In genomic region chr19:49157445-49158224, GRCh38 we compare ENCODE assay signal across 8 cellular contexts. TPM values are rescaled to one million over a fixed set of nuclear protein-coding genes. Genes with fewer than 3 reads are reported as not detected.
DNase-seq lines count a peak whose midpoint lies in the region; ATAC-seq and TF ChIP-seq lines count a peak whose summit lies in the region.

TSS of gene TRPM4 (plus strand) at chr19:49157792. CDS start at chr19:49157867, 75 bp downstream.

- no peaks in the 10 kb centered on the region for H4K20me1 ChIP-seq in PC-3 (ENCODE audit: low read length)
- no peaks in the 10 kb centered on the region for H4K20me1 ChIP-seq in Karpas-422 (ENCODE audit: insufficient read depth, low read depth, low read length)

- ATAC-seq in PC-3, result peak; percentile 97
- peak; percentile 51 for ATAC-seq in activated naive CD8-positive, alpha-beta T cell treated with anti-CD3 and anti-CD28 coated beads, Interleukin-2, amount 50 U/mL, for 24 hours

- peak within 1 kb of the TSS; percentile 90 for H3K9ac ChIP-seq in PC-3 (ENCODE audit: low read length)
- no peak within 1 kb of the TSS for H3K9ac ChIP-seq in Karpas-422 (ENCODE audit: low read length)

- intact Hi-C loops in PC-3 (cut with micrococcal nuclease), result no loop called here

- POLR2A ChIA-PET in PC-3 (lab: Charles Lee; ENCODE audit: unreplicated experiment), result interaction anchor here (0.7 kb wide), 1 partner anchor 166 kb away, joined by 3 read pairs; no protein-coding TSS in a partner anchor

- TF ChIP-seq CTCF in PC-3 (conservative IDR thresholded peaks at IDR 0.05; ENCODE audit: low read depth, low read length), result no peak
- TF ChIP-seq CTCF in glutamatergic neuron (IDR thresholded peaks at IDR 0.05; ENCODE audit: partially characterized antibody, unreplicated experiment), result no peak

- peaks cover 11% of the 10 kb centered on the region for H3K4me1 ChIP-seq in PC-3 (ENCODE audit: insufficient read depth, low read length)
- H3K4me1 ChIP-seq in Karpas-422 (ENCODE audit: low read length), result no peaks in the 10 kb centered on the region

- no peaks in the 10 kb centered on the region for H3K9me3 Mint-ChIP-seq in activated naive CD8-positive, alpha-beta T cell treated with anti-CD3 and anti-CD28 coated beads, Interleukin-2, amount 50 U/mL, for 24 hours
- H3K9me3 Mint-ChIP-seq in glutamatergic neuron (ENCODE audit: unreplicated experiment), result peaks cover 18% of the 10 kb centered on the region

- peaks cover 60% of the 10 kb centered on the region for H3K27me3 Mint-ChIP-seq in activated naive CD8-positive, alpha-beta T cell treated with anti-CD3 and anti-CD28 coated beads, Interleukin-2, amount 50 U/mL, for 24 hours
- peaks cover 17% of the 10 kb centered on the region for H3K27me3 Mint-ChIP-seq in glutamatergic neuron (ENCODE audit: unreplicated experiment)

- H3K27ac Mint-ChIP-seq in activated naive CD8-positive, alpha-beta T cell treated with anti-CD3 and anti-CD28 coated beads, Interleukin-2, amount 50 U/mL, for 24 hours, result no peak within 1 kb of the TSS
- H3K27ac Mint-ChIP-seq in glutamatergic neuron (ENCODE audit: unreplicated experiment), result peak within 1 kb of the TSS; percentile 79

- H3K27me3 ChIP-seq in PC-3 (ENCODE audit: low read length), result no peaks in the 10 kb centered on the region
- 0 out of 2 replicates have a peak, but pooled peaks cover 2% of the 10 kb centered on the region for H3K27me3 ChIP-seq in Karpas-422 (ENCODE audit: low read length)

- H3K9me2 ChIP-seq in PC-3 (replicated peaks; ENCODE audit: low read length), result no peaks in the 10 kb centered on the region
- H3K9me2 ChIP-seq in Karpas-422 (replicated peaks; ENCODE audit: insufficient read depth, low read length), result no peaks in the 10 kb centered on the region

- no peaks in the 10 kb centered on the region for H3K36me3 ChIP-seq in PC-3 (ENCODE audit: low read depth, low read length)
- no peaks in the 10 kb centered on the region for H3K36me3 ChIP-seq in Karpas-422 (ENCODE audit: insufficient read depth, low read length)

- H3K4me3 Mint-ChIP-seq in activated naive CD8-positive, alpha-beta T cell treated with anti-CD3 and anti-CD28 coated beads, Interleukin-2, amount 50 U/mL, for 24 hours, result peak within 1 kb of the TSS; percentile 46
- peak within 1 kb of the TSS; percentile 93 for H3K4me3 Mint-ChIP-seq in glutamatergic neuron (ENCODE audit: unreplicated experiment)

- H3K36me3 Mint-ChIP-seq in activated naive CD8-positive, alpha-beta T cell treated with anti-CD3 and anti-CD28 coated beads, Interleukin-2, amount 50 U/mL, for 24 hours (ENCODE audit: low read depth), result no peaks in the 10 kb centered on the region
- H3K36me3 Mint-ChIP-seq in glutamatergic neuron (ENCODE audit: unreplicated experiment), result peaks cover 15% of the 10 kb centered on the region

- no TSS peak for BruUV-seq in PC-3 (replicated peaks; lab: Mats Ljungman, UMichigan)

- H3K9me3 ChIP-seq in PC-3 (ENCODE audit: low read length), result no peaks in the 10 kb centered on the region
- H3K9me3 ChIP-seq in Karpas-422 (ENCODE audit: low read length), result no peaks in the 10 kb centered on the region

- H3K27ac ChIP-seq in PC-3 (ENCODE audit: low read length) (peak within 1 kb of the TSS; percentile 42), Karpas-422 (ENCODE audit: low read length) (no peak within 1 kb of the TSS)

- DNase-seq in Ammon's horn (ENCODE audit: low spot score) (peak; percentile 71), HUDEP-2 (lab: John Stamatoyannopoulos, UW; ENCODE audit: unreplicated experiment in 76 of 76) (peak in 68 of 76 experiments; percentile 11 to 91 (median 73)), PC-3 (peak; percentile 96), glutamatergic neuron (peak; percentile 96), nucleus accumbens (lab: John Stamatoyannopoulos, UW) (peak in 47 of 56 donors; percentile 11 to 80 (median 43)), ureter (ENCODE audit: low spot score) (peak; percentile 96), Karpas-422 (no peak)
- DNase-seq in activated naive CD8-positive, alpha-beta T cell treated with anti-CD3 and anti-CD28 coated beads, Interleukin-2, amount 50 U/mL, for 24 hours, result peak; percentile 67

- peaks cover 5% of the 10 kb centered on the region for H3K4me1 Mint-ChIP-seq in activated naive CD8-positive, alpha-beta T cell treated with anti-CD3 and anti-CD28 coated beads, Interleukin-2, amount 50 U/mL, for 24 hours
- peaks cover 15% of the 10 kb centered on the region for H3K4me1 Mint-ChIP-seq in glutamatergic neuron (ENCODE audit: low read depth, unreplicated experiment)

- CTCF ChIA-PET in PC-3 (lab: Charles Lee), result no interaction called here

- H3K4me2 ChIP-seq in PC-3 (ENCODE audit: low read length) (peak within 1 kb of the TSS; percentile 97), Karpas-422 (ENCODE audit: low read depth, low read length, poor library complexity, severe bottlenecking) (no peak within 1 kb of the TSS)

- H2AFZ ChIP-seq in PC-3 (ENCODE audit: low read length), result peak within 1 kb of the TSS; percentile 80
- H2AFZ ChIP-seq in Karpas-422 (ENCODE audit: low read length), result no peak within 1 kb of the TSS

- H3F3A ChIP-seq in PC-3 (ENCODE audit: low read length, unreplicated experiment), result no peaks in the 10 kb centered on the region

- H3K4me3 ChIP-seq in PC-3 (ENCODE audit: low read length), result peak within 1 kb of the TSS; percentile 95
- H3K4me3 ChIP-seq in Karpas-422 (ENCODE audit: low read length), result no peak within 1 kb of the TSS

- H3K79me2 ChIP-seq in PC-3 (ENCODE audit: low read length), result peaks cover 12% of the 10 kb centered on the region
- H3K79me2 ChIP-seq in Karpas-422 (ENCODE audit: low read length), result no peaks in the 10 kb centered on the region

RNA-seq across cellular contexts. Expression of gene TRPM4, which starts in this region (rescaled TPM):
- total RNA-seq in PC-3 (2014; rRNA removed), result 30.0 and 40.4 TPM in 2 replicates
- total RNA-seq in glutamatergic neuron (ENCODE audit: unreplicated experiment), result 54.1 TPM
- total RNA-seq in ureter, result 110 TPM
- not detected in 2 replicates for total RNA-seq in Karpas-422 (2014; rRNA removed; shearing (Covaris generic); ENCODE audit: low replicate concordance)

Comparison
In these comparisons a context has a peak if more than half of its experiments do, and no peak if none do; other contexts are left out.
1. RNA of gene TRPM4 (total RNA-seq): 110 TPM in ureter (single experiment), 54.1 TPM in glutamatergic neuron (single experiment) and 30.0 to 40.4 TPM in PC-3; not detected in Karpas-422; every median in the first group is over 10 times any median in the second.